ENCODE assay signal across 20 cellular contexts in the genomic region with DNA sequence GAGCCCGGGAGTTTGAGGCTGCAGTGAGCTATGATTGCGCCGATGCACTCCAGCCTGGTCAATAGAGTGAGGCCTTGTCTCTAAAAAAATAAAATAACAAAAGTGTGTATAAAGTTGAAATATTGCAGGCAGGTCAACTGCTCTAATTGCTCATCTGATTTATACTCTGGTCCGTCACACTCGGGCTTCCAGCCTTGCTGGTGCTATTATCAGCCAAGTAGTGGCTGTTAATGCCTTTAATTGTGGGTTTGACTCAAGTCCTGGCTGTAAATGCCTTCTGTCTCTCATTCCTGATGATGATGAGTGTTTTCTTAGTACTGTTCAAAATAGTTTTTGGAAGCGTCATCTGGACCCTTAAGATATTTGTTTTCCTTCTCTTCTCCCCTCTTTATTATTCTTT. TPM values are rescaled to one million over a fixed set of nuclear protein-coding genes. Genes with fewer than 3 reads are reported as not detected.
"Had no signal": no experiment of that assay in that cellular context is flagged by ENCODE, and none has a peak within 500 bp of the region (broad histone marks: within the 10 kb centered on the region; RNA-seq: fewer than 3 reads in every experiment).

No MANE protein-coding gene starts in this region.

- H3K9me3 ChIP-seq: colonic mucosa, esophagus squamous epithelium, gastroesophageal sphincter, sigmoid colon had no signal

- H3K4me3 Mint-ChIP-seq: immature natural killer cell, naive B cell, nephron had no signal

- H3K27me3 ChIP-seq: colonic mucosa, esophagus squamous epithelium, gastroesophageal sphincter, sigmoid colon had no signal

- H3K4me3 ChIP-seq: colonic mucosa, esophagus squamous epithelium, gastroesophageal sphincter, lung, sigmoid colon had no signal

- H3K4me1 ChIP-seq: colonic mucosa, sigmoid colon had no signal

- H3K4me1 Mint-ChIP-seq: immature natural killer cell, nephron had no signal

- H3K36me3 Mint-ChIP-seq: immature natural killer cell had no signal

- DNase-seq: colonic mucosa; dermis blood vessel endothelial cell; esophagus squamous epithelium; foreskin fibroblast; glutamatergic neuron; immature natural killer cell; kidney; left cardiac atrium; left ventricle myocardium superior; mesendoderm; naive B cell; posterior cingulate gyrus; sigmoid colon; small intestine; stimulated activated CD4-positive, alpha-beta T cell treated with anti-CD3 and anti-CD28 coated beads, Interleukin-2, amount 100 ng/mL, for 48 hours; stimulated activated naive CD4-positive, alpha-beta T cell treated with Interleukin-2 at 50 U/mL for 16 hours; trophoblast cell had no signal

- ATAC-seq: gastroesophageal sphincter, left cardiac atrium, left ventricle myocardium superior had no signal

- H3K27ac ChIP-seq: colonic mucosa, esophagus squamous epithelium, gastroesophageal sphincter, sigmoid colon had no signal

- H3K27ac Mint-ChIP-seq: immature natural killer cell, naive B cell, nephron had no signal

- H3K36me3 ChIP-seq: colonic mucosa, gastroesophageal sphincter, sigmoid colon had no signal

RNA-seq across cellular contexts. Expression of gene SYT17, which starts 18.4 kb away (rescaled TPM):
- polyA plus RNA-seq: immature natural killer cell had no signal
